In the genomic region with DNA sequence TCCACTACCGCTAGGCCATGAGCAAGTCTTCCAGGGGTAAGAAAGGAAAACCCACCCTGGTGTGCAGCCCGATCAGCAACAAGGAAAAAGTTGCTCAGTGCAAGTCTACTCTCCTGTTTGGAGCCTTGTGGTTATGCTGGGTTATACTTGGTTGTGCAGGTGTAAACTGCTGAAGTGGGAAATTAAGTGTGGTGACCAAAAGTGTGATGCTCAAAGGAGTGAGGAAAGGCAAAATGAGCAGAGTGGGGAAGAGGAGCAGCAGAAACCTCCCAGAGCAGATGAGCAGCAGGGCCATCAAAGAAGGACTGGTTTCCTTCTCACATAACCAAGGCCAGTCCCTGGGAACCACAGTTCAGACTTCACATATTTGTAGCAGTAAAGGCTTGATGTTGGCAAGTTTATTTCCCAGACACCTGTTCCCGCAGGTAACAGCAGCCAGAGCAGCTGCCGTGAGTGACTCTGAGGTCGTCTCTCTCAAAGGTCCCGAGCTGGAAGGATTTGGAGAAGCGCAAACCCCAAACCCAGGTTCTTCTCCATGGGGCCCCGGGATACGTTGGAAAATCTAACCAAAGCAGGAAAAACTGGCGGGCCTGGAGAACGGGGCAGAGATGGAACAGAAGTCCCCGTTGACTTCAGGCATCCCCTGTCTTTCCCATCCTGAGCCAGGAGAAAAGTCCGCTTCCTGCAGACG, we compare ENCODE assay signal across 1 cellular context.
TF ChIP-seq lines count a peak whose summit lies in the region.

No MANE protein-coding gene starts in this region.

TF ChIP-seq in HCT116, 20 proteins besides CTCF, POLR2A, EP300 and RAD21 (continued from another document):
- TF ChIP-seq, protein P1, sequence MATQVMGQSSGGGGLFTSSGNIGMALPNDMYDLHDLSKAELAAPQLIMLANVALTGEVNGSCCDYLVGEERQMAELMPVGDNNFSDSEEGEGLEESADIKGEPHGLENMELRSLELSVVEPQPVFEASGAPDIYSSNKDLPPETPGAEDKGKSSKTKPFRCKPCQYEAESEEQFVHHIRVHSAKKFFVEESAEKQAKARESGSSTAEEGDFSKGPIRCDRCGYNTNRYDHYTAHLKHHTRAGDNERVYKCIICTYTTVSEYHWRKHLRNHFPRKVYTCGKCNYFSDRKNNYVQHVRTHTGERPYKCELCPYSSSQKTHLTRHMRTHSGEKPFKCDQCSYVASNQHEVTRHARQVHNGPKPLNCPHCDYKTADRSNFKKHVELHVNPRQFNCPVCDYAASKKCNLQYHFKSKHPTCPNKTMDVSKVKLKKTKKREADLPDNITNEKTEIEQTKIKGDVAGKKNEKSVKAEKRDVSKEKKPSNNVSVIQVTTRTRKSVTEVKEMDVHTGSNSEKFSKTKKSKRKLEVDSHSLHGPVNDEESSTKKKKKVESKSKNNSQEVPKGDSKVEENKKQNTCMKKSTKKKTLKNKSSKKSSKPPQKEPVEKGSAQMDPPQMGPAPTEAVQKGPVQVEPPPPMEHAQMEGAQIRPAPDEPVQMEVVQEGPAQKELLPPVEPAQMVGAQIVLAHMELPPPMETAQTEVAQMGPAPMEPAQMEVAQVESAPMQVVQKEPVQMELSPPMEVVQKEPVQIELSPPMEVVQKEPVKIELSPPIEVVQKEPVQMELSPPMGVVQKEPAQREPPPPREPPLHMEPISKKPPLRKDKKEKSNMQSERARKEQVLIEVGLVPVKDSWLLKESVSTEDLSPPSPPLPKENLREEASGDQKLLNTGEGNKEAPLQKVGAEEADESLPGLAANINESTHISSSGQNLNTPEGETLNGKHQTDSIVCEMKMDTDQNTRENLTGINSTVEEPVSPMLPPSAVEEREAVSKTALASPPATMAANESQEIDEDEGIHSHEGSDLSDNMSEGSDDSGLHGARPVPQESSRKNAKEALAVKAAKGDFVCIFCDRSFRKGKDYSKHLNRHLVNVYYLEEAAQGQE (IDR thresholded peaks at IDR 0.05; ENCODE audit: low read depth), result no peak
- no peak for TF ChIP-seq SRF (IDR thresholded peaks at IDR 0.05; ENCODE audit: low read depth)
- no peak for TF ChIP-seq EZH2phosphoT487 (IDR thresholded peaks at IDR 0.05; ENCODE audit: borderline replicate concordance)
- no peak for TF ChIP-seq TCF7L2 (IDR thresholded peaks at IDR 0.05; ENCODE audit: borderline replicate concordance, extremely low read depth, insufficient read depth, insufficient read length)
- no peak for TF ChIP-seq JUND (IDR thresholded peaks at IDR 0.05)
- no peak for TF ChIP-seq EZH2 (IDR thresholded peaks at IDR 0.05)
